ENCODE assay signal across 12 cellular contexts in the genomic region with DNA sequence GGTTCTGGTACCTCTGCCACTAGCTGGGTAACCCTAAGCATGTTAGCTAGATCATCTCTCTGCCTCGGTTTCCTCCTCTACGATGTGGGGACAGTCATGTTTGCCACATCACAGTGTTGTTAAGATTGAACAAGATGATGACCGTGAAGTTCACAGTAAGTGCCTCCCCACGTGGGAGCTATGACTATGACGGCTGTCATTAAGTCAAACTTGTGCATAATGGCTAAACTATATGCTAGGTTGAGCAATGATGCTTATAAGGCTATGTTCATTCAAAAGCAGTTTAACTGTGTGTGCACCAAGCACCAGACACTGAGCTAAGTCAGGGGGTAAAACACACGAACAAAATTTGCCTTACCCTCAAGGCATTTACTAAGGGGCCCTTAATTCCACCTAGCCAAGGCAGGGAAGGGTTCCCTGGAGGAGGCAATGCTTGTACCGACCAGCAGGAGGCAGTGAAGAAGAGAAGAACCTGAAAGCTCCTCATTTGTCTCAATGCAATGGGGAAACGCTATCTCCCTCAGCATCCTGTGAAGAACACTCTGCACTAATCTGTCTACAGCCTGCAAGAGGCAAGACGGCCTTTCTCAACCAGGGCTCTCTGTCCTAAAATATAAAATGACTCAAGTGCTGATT. TPM values are rescaled to one million over a fixed set of nuclear protein-coding genes. Genes with fewer than 3 reads are reported as not detected.
DNase-seq lines count a peak whose midpoint lies in the region; ATAC-seq and TF ChIP-seq lines count a peak whose summit lies in the region.
"Had no signal": no experiment of that assay in that cellular context is flagged by ENCODE, and none has a peak within 500 bp of the region (broad histone marks: within the 10 kb centered on the region; RNA-seq: fewer than 3 reads in every experiment).

No MANE protein-coding gene starts in this region.

- 60 to 65% (median 62%) methylated on average over 9 of the region's 9 CpGs for whole genome bisulfite sequencing in ovary, 3 donors

- H3K36me3 ChIP-seq in ovary, result no peaks in the 10 kb centered on the region
- H3K36me3 ChIP-seq: tibial nerve had no signal

- H3K27me3 ChIP-seq in ovary, result no peaks in the 10 kb centered on the region
- H3K27me3 ChIP-seq: tibial nerve had no signal

- no peak for DNase-seq in AG09319 (ENCODE audit: extremely low read depth, low read depth)
- DNase-seq in GM12864 (ENCODE audit: low read depth), result no peak
- peak; percentile 7 for DNase-seq in OCI-M1 (lab: John Stamatoyannopoulos, UW)
- DNase-seq in fibroblast of villous mesenchyme (ENCODE audit: low read depth), result no peak
- no peak for DNase-seq in ovary
- no peak for DNase-seq in SW480 (ENCODE audit: low spot score)
- DNase-seq: activated B cell treated with CpG ODN at 0.5 μM for 24 hours; activated naive CD4-positive, alpha-beta T cell treated with Interleukin-2 at 50 U/mL for 16 hours; NCI-H2029 treated with DMSO at 0.1 percent for 48 hours had no signal

- no peak overlapping the region for H3K27ac ChIP-seq in ovary
- H3K27ac ChIP-seq: tibial nerve had no signal

- TF ChIP-seq CTCF in AG09319 (IDR thresholded peaks at IDR 0.05; ENCODE audit: low read depth, low read length), result peak; percentile 15
- TF ChIP-seq CTCF in GM12864 (IDR thresholded peaks at IDR 0.05; ENCODE audit: low read depth, low read length, missing control alignments), result peak; percentile 57
- peak; percentile 26 for TF ChIP-seq CTCF in fibroblast of villous mesenchyme (IDR thresholded peaks at IDR 0.05; ENCODE audit: insufficient read depth, low read depth, low read length)
- no peak for TF ChIP-seq CTCF in ovary (IDR thresholded peaks at IDR 0.05)

- no peaks in the 10 kb centered on the region for H3K9me3 ChIP-seq in ovary
- H3K9me3 ChIP-seq: tibial nerve had no signal

- no peak for TF ChIP-seq EP300 in ovary (IDR thresholded peaks at IDR 0.05)

- no peak for TF ChIP-seq POLR2A in ovary (IDR thresholded peaks at IDR 0.05)

- H3K4me3 ChIP-seq in GM12864 (ENCODE audit: low read depth, low read length) (no peak overlapping the region), fibroblast of villous mesenchyme (ENCODE audit: low read depth, low read length) (no peak overlapping the region), ovary (no peak overlapping the region)
- H3K4me3 ChIP-seq: tibial nerve had no signal

- intact Hi-C loops in ovary (cut with DNase I), result no loop called here

- H3K4me1 ChIP-seq in ovary (ENCODE audit: insufficient read depth), result no peaks in the 10 kb centered on the region

- no peak for ATAC-seq in HG02981 (IDR thresholded peaks at IDR 0.05; ENCODE audit: unreplicated experiment)
- ATAC-seq in GM18517 (IDR thresholded peaks at IDR 0.05; ENCODE audit: unreplicated experiment), result no peak

RNA-seq across cellular contexts. Expression of gene MAP7D2, which starts 52.9 kb away (rescaled TPM):
- total RNA-seq in fibroblast of villous mesenchyme (under 0.01 TPM in 1 of 2 replicates, not detected in the other), ovary (1 to 10 TPM in 2 of 7 donors, under 1 TPM in 5; 0.12 to 1.3 (median 0.27) TPM)
- 1 to 10 TPM in 1 of 2 donors, under 1 TPM in 1; 0.62 to 1.7 TPM for polyA plus RNA-seq in ovary

Comparison
In these comparisons a context has a peak if more than half of its experiments do, and no peak if none do; other contexts are left out.
1. CTCF ChIP-seq: peak in AG09319 (single experiment), GM12864 (single experiment) and fibroblast of villous mesenchyme (single experiment); none in ovary (0 of 3).